ENCODE assay signal across 8 cellular contexts in genomic region chr7:114921636-114922150, GRCh38. TPM values are rescaled to one million over a fixed set of nuclear protein-coding genes. Genes with fewer than 3 reads are reported as not detected.
DNase-seq lines count a peak whose midpoint lies in the region; ATAC-seq, FAIRE-seq and TF ChIP-seq lines count a peak whose summit lies in the region.

MDFIC (plus strand) TSS chr7:114922094; CDS start chr7:114923034, 940 bp downstream.

- CTCF ChIA-PET in Calu3 (lab: Charles Lee) (no interaction called here), RWPE1 (lab: Yijun Ruan, JAX) (interaction anchor here (0.6 kb wide), 1 partner anchor 1289 kb away, joined by 3 read pairs; the partner anchor contains the start of gene TES)

- TF ChIP-seq CTCF in Calu3 (IDR thresholded peaks at IDR 0.05; ENCODE audit: unreplicated experiment): no peak
- TF ChIP-seq CTCF in RWPE1 (conservative IDR thresholded peaks at IDR 0.05; ENCODE audit: low read depth): no peak
- no peak for TF ChIP-seq CTCF in bronchial epithelial cell (IDR thresholded peaks at IDR 0.05; ENCODE audit: insufficient read depth, low read length, severe bottlenecking)

- H3K36me3 ChIP-seq in bronchial epithelial cell (ENCODE audit: control insufficient read depth, insufficient read depth, low read length): no peaks in the 10 kb centered on the region

- FAIRE-seq in bronchial epithelial cell (lab: Jason Lieb, UNC): no peak

- peak within 1 kb of the TSS; percentile 79 for H3K27ac ChIP-seq in RWPE1

- no peaks in the 10 kb centered on the region for H3K9me3 Mint-ChIP-seq in Calu3 (ENCODE audit: low read depth, unreplicated experiment)

- no TSS peak for BruUV-seq in Calu3 (replicated peaks; lab: Mats Ljungman, UMichigan)

- no peaks in the 10 kb centered on the region for H3K27me3 ChIP-seq in bronchial epithelial cell (ENCODE audit: control insufficient read depth, insufficient read depth, low read length)

- H3K4me3 ChIP-seq in bronchial epithelial cell (ENCODE audit: low read depth, low read length): peak within 1 kb of the TSS; percentile 90

- intact Hi-C loops in Calu3 (cut with micrococcal nuclease; ENCODE audit: unreplicated experiment): no loop called here

- H3K27me3 Mint-ChIP-seq in Calu3 (ENCODE audit: unreplicated experiment): no peaks in the 10 kb centered on the region

- POLR2A ChIA-PET in RWPE1 (lab: Yijun Ruan, JAX; ENCODE audit: low non-redundant PET): no interaction called here

- ATAC-seq in HG02840 (IDR thresholded peaks at IDR 0.05; ENCODE audit: low FRiP score, unreplicated experiment): no peak

- H3K4me1 Mint-ChIP-seq in Calu3 (ENCODE audit: low read depth, unreplicated experiment): peaks cover 9% of the 10 kb centered on the region

- H3K27ac Mint-ChIP-seq in Calu3 (ENCODE audit: unreplicated experiment): peak within 1 kb of the TSS; percentile 1

- peak within 1 kb of the TSS; percentile 65 for H3K4me3 Mint-ChIP-seq in Calu3 (ENCODE audit: low read depth, unreplicated experiment)

- DNase-seq in Calu3 (no peak), RWPE1 (ENCODE audit: low spot score) (no peak), bronchial epithelial cell (ENCODE audit: low read depth) (no peak), kidney glomerular epithelial cell (lab: John Stamatoyannopoulos, UW) (peak; percentile 41), NK-92 (lab: John Stamatoyannopoulos, UW; ENCODE audit: unreplicated experiment) (no peak), germinal center (ENCODE audit: low spot score) (no peak)
- peak; percentile 5 for DNase-seq in stimulated activated CD8-positive, alpha-beta memory T cell treated with anti-CD3 and anti-CD28 coated beads, Interleukin-12 subunit alpha, Interleukin-12 subunit beta, amount 100 ng/mL, for 4 hours (ENCODE audit: low read depth)

- peaks cover 22% of the 10 kb centered on the region for H3K36me3 Mint-ChIP-seq in Calu3 (ENCODE audit: insufficient read depth, unreplicated experiment)

RNA-seq across cellular contexts. Expression of gene MDFIC, which starts in this region (rescaled TPM):
- total RNA-seq in Calu3 (2022) (12.5 and 13.0 TPM in 2 replicates), bronchial epithelial cell (8.7 and 9.7 TPM in 2 replicates)

Comparison
In these comparisons a context has a peak if more than half of its experiments do, and no peak if none do; other contexts are left out.
1. DNase-seq: peak in kidney glomerular epithelial cell (single experiment) and stimulated activated CD8-positive, alpha-beta memory T cell treated with anti-CD3 and anti-CD28 coated beads, Interleukin-12 subunit alpha, Interleukin-12 subunit beta, amount 100 ng/mL, for 4 hours (single experiment); none in Calu3 (single experiment), RWPE1 (single experiment), bronchial epithelial cell (single experiment), NK-92 (single experiment) and germinal center (single experiment).